8 cellular contexts compared by ENCODE assay signal in the genomic region with DNA sequence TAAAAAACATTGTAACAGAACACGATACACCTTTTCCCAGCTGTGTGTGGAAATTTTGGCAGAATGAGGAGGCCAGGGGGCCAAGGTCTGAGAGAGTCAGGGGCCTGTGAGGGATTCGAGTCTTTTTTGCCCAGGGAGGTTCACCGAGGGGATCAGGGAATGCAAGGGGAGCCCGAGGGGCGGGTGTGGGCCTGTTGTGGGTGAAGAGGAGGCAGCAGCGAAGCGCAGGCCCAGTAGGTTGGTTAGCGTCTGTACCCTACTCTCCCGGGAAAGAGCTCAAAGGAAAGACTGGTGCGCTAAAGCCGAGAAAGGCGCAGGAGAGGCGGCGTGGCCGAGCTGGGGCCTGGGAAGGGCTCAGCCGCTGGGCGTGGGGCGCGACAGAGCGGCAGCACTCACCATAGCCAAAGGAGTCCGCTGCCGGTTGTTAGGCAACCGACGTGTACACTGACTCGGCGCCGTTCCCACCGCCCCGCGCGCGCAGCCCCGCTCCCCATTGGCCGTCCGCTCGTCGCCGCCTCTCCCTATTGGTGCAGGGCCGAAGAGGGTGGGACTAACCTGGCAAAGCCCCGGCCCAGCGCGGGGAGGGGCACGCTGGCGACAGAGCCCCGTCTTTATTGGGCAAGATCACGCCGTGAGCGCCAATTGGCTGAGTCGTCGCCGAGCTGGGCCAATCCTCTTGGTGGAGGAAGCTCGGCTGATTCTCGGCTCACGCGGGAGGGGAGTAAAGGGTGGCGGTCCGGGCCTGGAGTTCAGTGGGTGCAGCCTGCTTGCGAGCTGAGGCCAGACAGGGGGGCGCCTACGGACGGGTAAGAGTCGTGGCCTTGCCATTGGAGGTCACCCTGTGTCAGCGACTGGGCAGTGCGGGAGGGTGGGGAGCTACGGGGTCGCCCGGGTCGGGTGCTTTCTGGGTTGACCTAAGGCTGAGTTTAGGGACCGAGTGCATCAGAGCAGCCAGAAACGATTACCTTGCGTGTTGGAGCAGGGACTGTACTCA. TPM values are rescaled to one million over a fixed set of nuclear protein-coding genes. Genes with fewer than 3 reads are reported as not detected.
DNase-seq lines count a peak whose midpoint lies in the region; ATAC-seq and TF ChIP-seq lines count a peak whose summit lies in the region.

A gene (minus strand): TSS at position 446 of the 994 bp plus-strand sequence. CDS start 47 bp downstream, at position 399.
A gene (plus strand): TSS at position 752 of the 994 bp plus-strand sequence. CDS start 15,262 bp downstream, outside the sequence.

- H3K4me1 Mint-ChIP-seq in activated CD4-positive, alpha-beta T cell treated with anti-CD3 and anti-CD28 coated beads, Interleukin-2, amount 10 ng/mL, durations not matched to agents 24 days and 14 days = peaks cover 14% of the 10 kb centered on the region

- ATAC-seq in HG03460 (IDR thresholded peaks at IDR 0.05; ENCODE audit: unreplicated experiment) (peak; percentile 98), left colon (peak; percentile 97)

- H3K27ac Mint-ChIP-seq in activated CD4-positive, alpha-beta T cell treated with anti-CD3 and anti-CD28 coated beads, Interleukin-2, amount 10 ng/mL, durations not matched to agents 24 days and 14 days = peak within 1 kb of the TSS; percentile 92

- H3K4me1 ChIP-seq in BE2C = no peaks in the 10 kb centered on the region

- peaks cover 23% of the 10 kb centered on the region for H3K36me3 Mint-ChIP-seq in activated CD4-positive, alpha-beta T cell treated with anti-CD3 and anti-CD28 coated beads, Interleukin-2, amount 10 ng/mL, durations not matched to agents 24 days and 14 days (ENCODE audit: low read depth)

- no peaks in the 10 kb centered on the region for H3K27me3 ChIP-seq in BE2C

- H3K27me3 Mint-ChIP-seq in activated CD4-positive, alpha-beta T cell treated with anti-CD3 and anti-CD28 coated beads, Interleukin-2, amount 10 ng/mL, durations not matched to agents 24 days and 14 days = no peaks in the 10 kb centered on the region

- intact Hi-C loops in activated CD4-positive, alpha-beta T cell treated with anti-CD3 and anti-CD28 coated beads, Interleukin-2, amount 10 ng/mL, durations not matched to agents 24 days and 14 days (cut with micrococcal nuclease) = loop anchor here (5.0 kb wide), 2 partner anchors 102 to 642 kb away; a partner anchor contains a TSS
- intact Hi-C loops in left colon (cut with DNase I, micrococcal nuclease) = no loop called here

- DNase-seq in BE2C = peak; percentile 95
- peak; percentile 85 for DNase-seq in GM19240 (ENCODE audit: insufficient read length, low spot score)
- peak; percentile 92 to 96 for DNase-seq in NCI-H526 (lab: John Stamatoyannopoulos, UW)
- DNase-seq in activated CD4-positive, alpha-beta T cell treated with anti-CD3 and anti-CD28 coated beads, Interleukin-2, amount 10 ng/mL, durations not matched to agents 24 days and 14 days = peak; percentile 98
- DNase-seq in cortex of kidney (lab: John Stamatoyannopoulos, UW) = peak; percentile 8
- DNase-seq in left colon = peak; percentile 93 to 96
- peak; percentile 94 for DNase-seq in stimulated activated CD4-positive, alpha-beta T cell treated with anti-CD3 and anti-CD28 coated beads, Interleukin-1b, Interleukin-23, amount 100 ng/mL, for 48 hours

- TF ChIP-seq CTCF in BE2C (IDR thresholded peaks at IDR 0.05; ENCODE audit: low read depth, low read length) = no peak

- no peaks in the 10 kb centered on the region for H3K9me3 ChIP-seq in BE2C

- H3K36me3 ChIP-seq in BE2C = no peaks in the 10 kb centered on the region

- peak within 1 kb of the TSS; percentile 72 for H3K4me3 ChIP-seq in BE2C (ENCODE audit: low read depth, low read length)

- peak within 1 kb of the TSS; percentile 92 for H3K4me3 Mint-ChIP-seq in activated CD4-positive, alpha-beta T cell treated with anti-CD3 and anti-CD28 coated beads, Interleukin-2, amount 10 ng/mL, durations not matched to agents 24 days and 14 days

- no peaks in the 10 kb centered on the region for H3K9me3 Mint-ChIP-seq in activated CD4-positive, alpha-beta T cell treated with anti-CD3 and anti-CD28 coated beads, Interleukin-2, amount 10 ng/mL, durations not matched to agents 24 days and 14 days

RNA-seq across cellular contexts. Expression of the first gene that starts in this region (rescaled TPM):
- 22.0 TPM for polyA plus RNA-seq in BE2C (2012; ENCODE audit: insufficient read depth, insufficient read length, low read depth)
- total RNA-seq in activated CD4-positive, alpha-beta T cell treated with anti-CD3 and anti-CD28 coated beads, Interleukin-2, amount 10 ng/mL, durations not matched to agents 24 days and 14 days = 11.3 and 12.4 TPM in 2 replicates
- 10 to 100 TPM; 12.5 to 12.7 TPM for total RNA-seq in left colon

RNA-seq across cellular contexts. Expression of the second gene that starts in this region (rescaled TPM):
- polyA plus RNA-seq in BE2C (2012; ENCODE audit: insufficient read depth, insufficient read length, low read depth) = 45.3 TPM
- total RNA-seq in activated CD4-positive, alpha-beta T cell treated with anti-CD3 and anti-CD28 coated beads, Interleukin-2, amount 10 ng/mL, durations not matched to agents 24 days and 14 days = 22.3 and 23.4 TPM in 2 replicates
- total RNA-seq in left colon = 10 to 100 TPM; 17.3 to 36.2 TPM

Comparison
In these comparisons a context has a peak if more than half of its experiments do, and no peak if none do; other contexts are left out.
1. Peak in every context shown above with its lines: DNase-seq, ATAC-seq and H3K4me3 ChIP-seq.
2. DNase-seq: peak in every context shown above with its lines; median percentile 98 in activated CD4-positive, alpha-beta T cell treated with anti-CD3 and anti-CD28 coated beads, Interleukin-2, amount 10 ng/mL, durations not matched to agents 24 days and 14 days; 95 in BE2C; 94 in left colon; 94 in NCI-H526; 94 in stimulated activated CD4-positive, alpha-beta T cell treated with anti-CD3 and anti-CD28 coated beads, Interleukin-1b, Interleukin-23, amount 100 ng/mL, for 48 hours; 85 in GM19240; 8 in cortex of kidney.